Comparison of ENCODE assay signal across 8 cellular contexts in the genomic region with DNA sequence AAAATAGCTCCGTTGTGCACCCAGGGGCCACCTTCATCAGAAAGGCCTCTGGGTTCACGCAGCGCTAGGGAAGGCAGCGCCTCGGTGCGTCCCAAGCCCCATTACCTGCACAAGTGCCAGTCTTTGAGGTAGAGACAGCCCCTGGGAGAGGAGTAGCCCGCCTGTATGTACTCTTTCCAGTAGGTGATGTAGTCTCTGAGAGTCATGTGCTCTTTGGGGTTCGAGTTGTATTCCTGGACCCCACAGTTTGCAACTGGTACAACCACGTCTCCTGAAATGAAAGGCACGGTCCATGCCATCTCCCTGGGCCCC. TPM values are rescaled to one million over a fixed set of nuclear protein-coding genes. Genes with fewer than 3 reads are reported as not detected.
DNase-seq lines count a peak whose midpoint lies in the region; ATAC-seq and TF ChIP-seq lines count a peak whose summit lies in the region.

No MANE protein-coding gene starts in this region.

- no peaks in the 10 kb centered on the region for H3K27me3 Mint-ChIP-seq in activated naive CD8-positive, alpha-beta T cell

- peak; percentile 5 for ATAC-seq in HG03064 (IDR thresholded peaks at IDR 0.05; ENCODE audit: low read depth, unreplicated experiment)
- ATAC-seq in GM19023 (IDR thresholded peaks at IDR 0.05; ENCODE audit: unreplicated experiment) = no peak

- H3K27me3 ChIP-seq in kidney epithelial cell (ENCODE audit: control insufficient read depth, insufficient read depth, low read length) = no peaks in the 10 kb centered on the region
- no peaks in the 10 kb centered on the region for H3K27me3 ChIP-seq in tibial artery

- TF ChIP-seq CTCF in kidney epithelial cell (IDR thresholded peaks at IDR 0.05; ENCODE audit: insufficient read depth, low read length, poor library complexity, severe bottlenecking) = no peak
- no peak for TF ChIP-seq CTCF in tibial artery (IDR thresholded peaks at IDR 0.05)

- H3K9me3 Mint-ChIP-seq in activated naive CD8-positive, alpha-beta T cell (ENCODE audit: low read depth) = no peaks in the 10 kb centered on the region

- peak overlapping the region; percentile 89 for H3K27ac Mint-ChIP-seq in activated naive CD8-positive, alpha-beta T cell

- peak overlapping the region; percentile 87 to 88 for H3K27ac ChIP-seq in tibial artery

- H3K9me3 ChIP-seq in tibial artery = no peaks in the 10 kb centered on the region

- peaks cover 33% of the 10 kb centered on the region for H3K4me1 Mint-ChIP-seq in activated naive CD8-positive, alpha-beta T cell (ENCODE audit: low read depth)

- peak overlapping the region; percentile 94 for H3K4me3 Mint-ChIP-seq in activated naive CD8-positive, alpha-beta T cell

- intact Hi-C loops in tibial artery (cut with DNase I; ENCODE audit: low total_unique reads) = loop anchor here (5.0 to 10.0 kb wide), 4 partner anchors 177 to 670 kb away; a partner anchor contains a TSS

- H3K36me3 Mint-ChIP-seq in activated naive CD8-positive, alpha-beta T cell = peaks cover 4% of the 10 kb centered on the region

- peaks cover 0 to 45% (median 37%) of the 10 kb centered on the region in 4 donors for H3K4me1 ChIP-seq in tibial artery

- peak overlapping the region; percentile 82 for H3K4me3 ChIP-seq in kidney epithelial cell (ENCODE audit: low read depth, low read length)
- peak overlapping the region; percentile 80 to 83 for H3K4me3 ChIP-seq in tibial artery

- DNase-seq in DMS79 (lab: John Stamatoyannopoulos, UW) (peak; percentile 30), kidney epithelial cell (ENCODE audit: low read depth) (no peak), tibial artery (no peak), DMS153 treated with DMSO at 0.1 percent for 48 hours (lab: John Stamatoyannopoulos, UW; ENCODE audit: unreplicated experiment) (no peak), NCI-H526 treated with DMSO at 0.1 percent for 48 hours (lab: John Stamatoyannopoulos, UW) (no peak)

- no peaks in the 10 kb centered on the region for H3K36me3 ChIP-seq in kidney epithelial cell (ENCODE audit: control insufficient read depth, insufficient read depth, low read length)
- H3K36me3 ChIP-seq in tibial artery = peaks cover 0 to 33% (median 16%) of the 10 kb centered on the region in 3 donors

RNA-seq across cellular contexts. Expression of a gene that starts 0.6 kb away (rescaled TPM):
- total RNA-seq in kidney epithelial cell = 25.2 and 27.7 TPM in 2 replicates

RNA-seq across cellular contexts. Expression of a gene that starts 0.7 kb away (rescaled TPM):
- 40.2 and 47.0 TPM in 2 replicates for total RNA-seq in kidney epithelial cell
